ENCODE assay signal across 26 cellular contexts in genomic region chr2:147610491-147611050, GRCh38.
"Had no signal": no experiment of that assay in that cellular context is flagged by ENCODE, and none has a peak within 500 bp of the region (broad histone marks: within the 10 kb centered on the region; RNA-seq: fewer than 3 reads in every experiment).

No MANE protein-coding gene starts in this region.

- H3K27ac ChIP-seq: ascending aorta, brain microvascular endothelial cell, foreskin keratinocyte, left lung, lower lobe of right lung, pancreas, prostate gland, spleen, tibial nerve, VCaP had no signal

- H3K27me3 ChIP-seq: ascending aorta, brain microvascular endothelial cell, esophagus muscularis mucosa, foreskin keratinocyte, left lung, pancreas, spleen, tibial nerve had no signal

- ATAC-seq: foreskin keratinocyte, left lung, lower lobe of right lung, pancreas, sciatic nerve had no signal

- H3K4me3 ChIP-seq: ascending aorta, esophagus muscularis mucosa, left lung, lower lobe of right lung, pancreas, prostate gland, spleen, tibial nerve had no signal

- DNase-seq: activated CD4-positive, alpha-beta T cell treated with anti-CD3 and anti-CD28 coated beads for 4 hours; activated CD4-positive, alpha-beta T cell treated with anti-CD3 and anti-CD28 coated beads, Interleukin-2, amount 50 U/mL, for 4 hours; activated gamma-delta T cell; activated naive CD4-positive, alpha-beta T cell treated with anti-CD3 and anti-CD28 coated beads, Interleukin-2, amount 10 ng/mL, durations not matched to agents 7 days and 5 days; activated naive CD8-positive, alpha-beta T cell treated with anti-CD3 and anti-CD28 coated beads, Interleukin-2, amount 10 ng/mL, durations not matched to agents 7 days and 5 days; brain microvascular endothelial cell; caudate nucleus; foreskin keratinocyte; kidney glomerular epithelial cell; left lung; lower lobe of right lung; mesenchymal stem cell; naive B cell; nucleus accumbens; pancreas; retina; spleen; stimulated activated CD4-positive, alpha-beta T cell treated with anti-CD3 and anti-CD28 coated beads, Interleukin-2, amount 100 ng/mL, for 48 hours; stimulated activated naive CD4-positive, alpha-beta T cell treated with Interleukin-2 at 50 U/mL for 16 hours; T-helper 9 cell had no signal

- H3K9me3 ChIP-seq: ascending aorta, esophagus muscularis mucosa, left lung, lower lobe of right lung, pancreas, prostate gland, spleen, tibial nerve had no signal

- H3K4me1 ChIP-seq: ascending aorta, left lung, lower lobe of right lung, pancreas, prostate gland, spleen, tibial nerve had no signal

- H3K36me3 ChIP-seq: ascending aorta, brain microvascular endothelial cell, esophagus muscularis mucosa, left lung, lower lobe of right lung, pancreas, prostate gland, spleen, tibial nerve had no signal
